Comparison of ENCODE assay signal across 8 cellular contexts in genomic region chr10:100535338-100535714, GRCh38. TPM values are rescaled to one million over a fixed set of nuclear protein-coding genes. Genes with fewer than 3 reads are reported as not detected.
DNase-seq lines count a peak whose midpoint lies in the region; ATAC-seq, FAIRE-seq and TF ChIP-seq lines count a peak whose summit lies in the region.

No MANE protein-coding gene starts in this region.

- FAIRE-seq in HTR-8/SVneo (lab: Jason Lieb, UNC): no peak

- H3K4me3 ChIP-seq in effector memory CD4-positive, alpha-beta T cell (ENCODE audit: insufficient read depth, low read depth, low read length, poor library complexity, severe bottlenecking): peak overlapping the region; percentile 72
- H3K4me3 ChIP-seq in prostate gland: peak overlapping the region; percentile 66 to 80

- H3K4me1 ChIP-seq in effector memory CD4-positive, alpha-beta T cell (ENCODE audit: control insufficient read depth, insufficient read depth, low read length, poor library complexity, severe bottlenecking): peaks cover 8% of the 10 kb centered on the region
- peaks cover 7% of the 10 kb centered on the region for H3K4me1 ChIP-seq in prostate gland (replicated peaks)

- WGBS in prostate gland: 48% methylated on average over 4 of the region's 4 CpGs

- no peak for TF ChIP-seq POLR2A in prostate gland (IDR thresholded peaks at IDR 0.05)

- H3K36me3 ChIP-seq in effector memory CD4-positive, alpha-beta T cell (ENCODE audit: control insufficient read depth, insufficient read depth, low read length): peaks cover 25% of the 10 kb centered on the region
- no peaks in the 10 kb centered on the region for H3K36me3 ChIP-seq in prostate gland

- H3K9me3 ChIP-seq in effector memory CD4-positive, alpha-beta T cell (ENCODE audit: control insufficient read depth, low read length): no peaks in the 10 kb centered on the region
- no peaks in the 10 kb centered on the region for H3K9me3 ChIP-seq in prostate gland

- no peak for DNase-seq in effector memory CD4-positive, alpha-beta T cell
- DNase-seq in prostate gland (ENCODE audit: low spot score) (no peak), NCI-H1436 (lab: John Stamatoyannopoulos, UW) (no peak), NCI-H2107 treated with DMSO at 0.1 percent for 48 hours (lab: John Stamatoyannopoulos, UW; ENCODE audit: unreplicated experiment) (no peak), NCI-H526 treated with DMSO at 0.1 percent for 48 hours (lab: John Stamatoyannopoulos, UW) (no peak), HTR-8/SVneo (ENCODE audit: insufficient read length, low spot score) (no peak)

- TF ChIP-seq CTCF in prostate gland (IDR thresholded peaks at IDR 0.05): no peak

- peak; percentile 5 for ATAC-seq in GM18498 (IDR thresholded peaks at IDR 0.05; ENCODE audit: unreplicated experiment)
- peak; percentile 2 for ATAC-seq in HG03432 (IDR thresholded peaks at IDR 0.05; ENCODE audit: unreplicated experiment)

- peak overlapping the region; percentile 79 for H3K27ac ChIP-seq in effector memory CD4-positive, alpha-beta T cell (ENCODE audit: insufficient read depth, low read length, poor library complexity, severe bottlenecking)
- peak overlapping the region in 1 of 2 donors; percentile 63 for H3K27ac ChIP-seq in prostate gland

- H3K27me3 ChIP-seq in effector memory CD4-positive, alpha-beta T cell (replicated peaks; ENCODE audit: control insufficient read depth, insufficient read depth, low read length, poor library complexity, severe bottlenecking): no peaks in the 10 kb centered on the region
- H3K27me3 ChIP-seq in prostate gland (replicated peaks; ENCODE audit: insufficient read depth): no peaks in the 10 kb centered on the region

- intact Hi-C loops in prostate gland (cut with DNase I): no loop called here

RNA-seq across cellular contexts. Expression of gene HIF1AN, which starts 0.4 kb away (rescaled TPM):
- 10 to 100 TPM; 10.8 to 30.2 TPM for total RNA-seq in prostate gland

RNA-seq across cellular contexts. Expression of gene NDUFB8, which starts 5.7 kb away (rescaled TPM):
- 100 to 1,000 TPM; 195 to 222 TPM for total RNA-seq in prostate gland

RNA-seq across cellular contexts. Expression of gene SEC31B, which starts 15.7 kb away (rescaled TPM):
- total RNA-seq in prostate gland: 10 to 100 TPM; 10.5 to 17.3 TPM
